In genomic region chr2:42421601-42422252, GRCh38 we compare ENCODE assay signal across 22 cellular contexts.
DNase-seq lines count a peak whose midpoint lies in the region; TF ChIP-seq lines count a peak whose summit lies in the region.
"Had no signal": no experiment of that assay in that cellular context is flagged by ENCODE, and none has a peak within 500 bp of the region (broad histone marks: within the 10 kb centered on the region; RNA-seq: fewer than 3 reads in every experiment).

No MANE protein-coding gene starts in this region.

- BruUV-seq in mammary epithelial cell (replicated peaks; lab: Mats Ljungman, UMichigan): no TSS peak

- H3K9me3 ChIP-seq in mammary epithelial cell (replicated peaks; ENCODE audit: insufficient read depth, low read length): no peaks in the 10 kb centered on the region
- H3K9me3 ChIP-seq: BLaER1, upper lobe of right lung had no signal

- CTCF ChIA-PET in mammary epithelial cell (lab: Charles Lee; ENCODE audit: low non-redundant PET): no interaction called here

- H3K36me3 ChIP-seq in mammary epithelial cell (ENCODE audit: insufficient read depth, low read length): no peaks in the 10 kb centered on the region
- H3K36me3 ChIP-seq: BLaER1, cardiac muscle cell, upper lobe of right lung had no signal

- H3K4me3 Mint-ChIP-seq in activated CD4-positive, alpha-beta T cell treated with anti-CD3 and anti-CD28 coated beads, Interleukin-2, amount 10 ng/mL, durations not matched to agents 24 days and 14 days: no peak overlapping the region
- H3K4me3 Mint-ChIP-seq: activated CD4-positive, alpha-beta memory T cell treated with anti-CD3 and anti-CD28 coated beads, Interleukin-2, amount 10 ng/mL, durations not matched to agents 7 days and 5 days; activated naive CD8-positive, alpha-beta T cell treated with anti-CD3 and anti-CD28 coated beads, Interleukin-2, amount 10 ng/mL, durations not matched to agents 7 days and 5 days; T-helper 17 cell had no signal

- no peak overlapping the region for H3K4me2 ChIP-seq in mammary epithelial cell (ENCODE audit: insufficient read depth, low read depth, low read length)
- H3K4me2 ChIP-seq: BLaER1 had no signal

- no peaks in the 10 kb centered on the region for H3K36me3 Mint-ChIP-seq in activated CD4-positive, alpha-beta T cell treated with anti-CD3 and anti-CD28 coated beads, Interleukin-2, amount 10 ng/mL, durations not matched to agents 24 days and 14 days (ENCODE audit: low read depth)
- H3K36me3 Mint-ChIP-seq: activated naive CD8-positive, alpha-beta T cell treated with anti-CD3 and anti-CD28 coated beads, Interleukin-2, amount 10 ng/mL, durations not matched to agents 7 days and 5 days had no signal

- TF ChIP-seq CTCF in mammary epithelial cell (conservative IDR thresholded peaks at IDR 0.05 in 1 of 2, IDR thresholded peaks at IDR 0.05 in 1 of 2; ENCODE audit: extremely low read depth in 1 of 2, insufficient read depth in 1 of 2, low read depth in 1 of 2, low read length in 2 of 2): no peak

- H4K20me1 ChIP-seq in mammary epithelial cell (ENCODE audit: insufficient read depth, low read length): no peaks in the 10 kb centered on the region
- H4K20me1 ChIP-seq: BLaER1 had no signal

- 76% methylated on average over 3 of the region's 3 CpGs for WGBS in mammary epithelial cell (ENCODE audit: low coverage, missing lambda C conversion rate)

- in situ Hi-C loops in mammary epithelial cell (cut with MboI; ENCODE audit: low sequenced_read_pairs in 2 of 2): no loop called here
- in situ Hi-C loops in KBM-7 (cut with MboI; ENCODE audit: low pct_unique_long_range_greater_than_20kb, low sequenced_read_pairs): no loop called here

- no peak overlapping the region for H3K27ac ChIP-seq in mammary epithelial cell (ENCODE audit: insufficient read depth, low read depth, low read length)
- H3K27ac ChIP-seq: BLaER1, cardiac muscle cell, upper lobe of right lung had no signal

- H3K9ac ChIP-seq in mammary epithelial cell (ENCODE audit: insufficient read depth, low read length): no peak overlapping the region
- H3K9ac ChIP-seq: BLaER1 had no signal

- H3K27me3 ChIP-seq in mammary epithelial cell (ENCODE audit: insufficient read depth, low read length): no peaks in the 10 kb centered on the region
- H3K27me3 ChIP-seq: BLaER1, cardiac muscle cell, upper lobe of right lung had no signal

- H3K79me2 ChIP-seq in mammary epithelial cell (ENCODE audit: insufficient read depth, low read length): no peaks in the 10 kb centered on the region

- H3K4me3 ChIP-seq in mammary epithelial cell (replicated peaks in 1 of 3; ENCODE audit: insufficient read depth in 1 of 3, low read depth in 2 of 3, low read length in 3 of 3): no peak overlapping the region
- H3K4me3 ChIP-seq: BLaER1, cardiac muscle cell, upper lobe of right lung had no signal

- peak overlapping the region; percentile 29 for H3K27ac Mint-ChIP-seq in activated CD4-positive, alpha-beta T cell treated with anti-CD3 and anti-CD28 coated beads, Interleukin-2, amount 10 ng/mL, durations not matched to agents 24 days and 14 days
- H3K27ac Mint-ChIP-seq: activated CD4-positive, alpha-beta memory T cell treated with anti-CD3 and anti-CD28 coated beads, Interleukin-2, amount 10 ng/mL, durations not matched to agents 7 days and 5 days; activated naive CD8-positive, alpha-beta T cell treated with anti-CD3 and anti-CD28 coated beads, Interleukin-2, amount 10 ng/mL, durations not matched to agents 7 days and 5 days; T-helper 17 cell had no signal

- H3K4me1 ChIP-seq in mammary epithelial cell (ENCODE audit: insufficient read depth, low read length): peaks cover 12% of the 10 kb centered on the region
- H3K4me1 ChIP-seq: BLaER1, upper lobe of right lung had no signal

- peak; percentile 26 for DNase-seq in activated CD4-positive, alpha-beta T cell treated with anti-CD3 and anti-CD28 coated beads, Interleukin-2, amount 10 ng/mL, durations not matched to agents 24 days and 14 days
- DNase-seq in activated CD4-positive, alpha-beta T cell treated with anti-CD3 and anti-CD28 coated beads, Interleukin-2, amount 50 U/mL, for 1 hour: no peak
- DNase-seq in NCI-H82 treated with DMSO at 0.1 percent for 48 hours (lab: John Stamatoyannopoulos, UW; ENCODE audit: unreplicated experiment) (peak; percentile 5), mammary epithelial cell (peak; percentile 1), renal cortical epithelial cell (ENCODE audit: low read depth) (peak; percentile 33), KBM-7 (no peak), hypothalamus (lab: John Stamatoyannopoulos, UW) (no peak)
- no peak for DNase-seq in NK-92 treated with Interleukin-12 subunit alpha and Interleukin-12 subunit beta, amount 100 ng/mL, for 24 hours (lab: John Stamatoyannopoulos, UW)
- DNase-seq: 8988T; activated CD4-positive, alpha-beta memory T cell treated with anti-CD3 and anti-CD28 coated beads, Interleukin-2, amount 10 ng/mL, durations not matched to agents 7 days and 5 days; activated naive CD8-positive, alpha-beta T cell treated with anti-CD3 and anti-CD28 coated beads, Interleukin-2, amount 10 ng/mL, durations not matched to agents 7 days and 5 days; activated T-cell treated with anti-CD3 and anti-CD28 coated beads, Interleukin-2, amount 50 U/mL, for 4 hours; KG1; left ventricle myocardium superior; NCI-H1105 treated with DMSO at 0.1 percent for 48 hours; NCI-H524 treated with DMSO at 0.1 percent for 48 hours; retina; SHP77; T-helper 17 cell; upper lobe of right lung had no signal

- H3K4me1 Mint-ChIP-seq in activated CD4-positive, alpha-beta T cell treated with anti-CD3 and anti-CD28 coated beads, Interleukin-2, amount 10 ng/mL, durations not matched to agents 24 days and 14 days: peaks cover 19% of the 10 kb centered on the region
- H3K4me1 Mint-ChIP-seq: T-helper 17 cell had no signal

- peaks cover 9% of the 10 kb centered on the region for H3K9me3 Mint-ChIP-seq in activated CD4-positive, alpha-beta T cell treated with anti-CD3 and anti-CD28 coated beads, Interleukin-2, amount 10 ng/mL, durations not matched to agents 24 days and 14 days
- H3K9me3 Mint-ChIP-seq: activated CD4-positive, alpha-beta memory T cell treated with anti-CD3 and anti-CD28 coated beads, Interleukin-2, amount 10 ng/mL, durations not matched to agents 7 days and 5 days; activated naive CD8-positive, alpha-beta T cell treated with anti-CD3 and anti-CD28 coated beads, Interleukin-2, amount 10 ng/mL, durations not matched to agents 7 days and 5 days; activated T-cell treated with anti-CD3 and anti-CD28 coated beads, Interleukin-2, amount 50 U/mL, for 4 hours had no signal

- no peak overlapping the region for H2AFZ ChIP-seq in mammary epithelial cell (ENCODE audit: low read depth, low read length)

- intact Hi-C loops in activated CD4-positive, alpha-beta T cell treated with anti-CD3 and anti-CD28 coated beads, Interleukin-2, amount 10 ng/mL, durations not matched to agents 24 days and 14 days (cut with micrococcal nuclease): no loop called here
- intact Hi-C loops in mammary epithelial cell (cut with micrococcal nuclease): no loop called here

- H3K27me3 Mint-ChIP-seq in activated CD4-positive, alpha-beta T cell treated with anti-CD3 and anti-CD28 coated beads, Interleukin-2, amount 10 ng/mL, durations not matched to agents 24 days and 14 days: peaks cover 12% of the 10 kb centered on the region

- dilution Hi-C loops in mammary epithelial cell (cut with HindIII; ENCODE audit: low sequenced_read_pairs): no loop called here

Comparison
In these comparisons a context has a peak if more than half of its experiments do, and no peak if none do; other contexts are left out.
1. DNase-seq: peak in activated CD4-positive, alpha-beta T cell treated with anti-CD3 and anti-CD28 coated beads, Interleukin-2, amount 10 ng/mL, durations not matched to agents 24 days and 14 days (single experiment), NCI-H82 treated with DMSO at 0.1 percent for 48 hours (single experiment), mammary epithelial cell (single experiment) and renal cortical epithelial cell (single experiment); none in activated CD4-positive, alpha-beta T cell treated with anti-CD3 and anti-CD28 coated beads, Interleukin-2, amount 50 U/mL, for 1 hour (single experiment), NK-92 treated with Interleukin-12 subunit alpha and Interleukin-12 subunit beta, amount 100 ng/mL, for 24 hours (single experiment), KBM-7 (single experiment) and hypothalamus (0 of 51).